Comparison of ENCODE assay signal across 1 cellular context in the genomic region with DNA sequence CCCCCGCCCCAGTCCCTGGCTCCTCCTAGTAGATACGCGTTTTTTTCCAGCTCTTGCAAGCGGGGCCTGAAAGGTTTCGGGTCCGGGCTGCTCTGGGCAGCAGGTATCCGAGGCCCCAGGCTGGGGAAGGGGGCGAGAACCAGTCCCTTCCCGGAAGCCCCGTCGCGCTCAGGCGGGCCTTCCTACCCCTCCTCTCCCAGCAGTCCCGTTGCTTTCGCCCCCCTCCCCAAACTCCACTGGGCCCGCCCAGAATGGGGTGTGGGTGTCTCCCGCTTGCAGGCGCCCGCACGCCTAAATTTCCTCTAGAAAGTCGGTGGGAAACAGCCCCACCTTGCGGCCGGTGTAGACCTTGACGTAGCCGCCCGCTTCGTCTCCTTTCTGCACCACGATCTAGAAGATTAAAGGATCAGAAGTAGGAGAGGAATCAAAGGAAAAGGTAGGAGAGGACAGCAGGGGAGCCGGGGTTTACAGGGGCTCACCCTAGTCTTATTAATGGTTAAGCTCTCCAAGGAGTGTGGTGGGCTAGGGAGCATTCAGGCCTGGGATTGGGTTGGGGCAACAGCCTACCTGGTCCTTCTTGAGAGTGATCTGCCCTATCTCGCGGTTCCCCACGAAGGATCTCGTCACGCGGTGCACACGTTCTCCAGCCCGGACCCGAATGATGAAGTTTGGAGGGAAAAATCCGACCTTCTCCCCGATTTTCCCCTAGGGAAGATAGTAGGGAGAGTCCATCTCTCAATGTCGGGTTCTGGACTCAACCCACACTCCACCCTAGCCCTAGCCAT.
TF ChIP-seq lines count a peak whose summit lies in the region.

No MANE protein-coding gene starts in this region.

TF ChIP-seq in HEK293, 187 proteins besides CTCF, POLR2A, EP300 and RAD21 (continued from another document and continues in another):
- TF ChIP-seq, protein P1, sequence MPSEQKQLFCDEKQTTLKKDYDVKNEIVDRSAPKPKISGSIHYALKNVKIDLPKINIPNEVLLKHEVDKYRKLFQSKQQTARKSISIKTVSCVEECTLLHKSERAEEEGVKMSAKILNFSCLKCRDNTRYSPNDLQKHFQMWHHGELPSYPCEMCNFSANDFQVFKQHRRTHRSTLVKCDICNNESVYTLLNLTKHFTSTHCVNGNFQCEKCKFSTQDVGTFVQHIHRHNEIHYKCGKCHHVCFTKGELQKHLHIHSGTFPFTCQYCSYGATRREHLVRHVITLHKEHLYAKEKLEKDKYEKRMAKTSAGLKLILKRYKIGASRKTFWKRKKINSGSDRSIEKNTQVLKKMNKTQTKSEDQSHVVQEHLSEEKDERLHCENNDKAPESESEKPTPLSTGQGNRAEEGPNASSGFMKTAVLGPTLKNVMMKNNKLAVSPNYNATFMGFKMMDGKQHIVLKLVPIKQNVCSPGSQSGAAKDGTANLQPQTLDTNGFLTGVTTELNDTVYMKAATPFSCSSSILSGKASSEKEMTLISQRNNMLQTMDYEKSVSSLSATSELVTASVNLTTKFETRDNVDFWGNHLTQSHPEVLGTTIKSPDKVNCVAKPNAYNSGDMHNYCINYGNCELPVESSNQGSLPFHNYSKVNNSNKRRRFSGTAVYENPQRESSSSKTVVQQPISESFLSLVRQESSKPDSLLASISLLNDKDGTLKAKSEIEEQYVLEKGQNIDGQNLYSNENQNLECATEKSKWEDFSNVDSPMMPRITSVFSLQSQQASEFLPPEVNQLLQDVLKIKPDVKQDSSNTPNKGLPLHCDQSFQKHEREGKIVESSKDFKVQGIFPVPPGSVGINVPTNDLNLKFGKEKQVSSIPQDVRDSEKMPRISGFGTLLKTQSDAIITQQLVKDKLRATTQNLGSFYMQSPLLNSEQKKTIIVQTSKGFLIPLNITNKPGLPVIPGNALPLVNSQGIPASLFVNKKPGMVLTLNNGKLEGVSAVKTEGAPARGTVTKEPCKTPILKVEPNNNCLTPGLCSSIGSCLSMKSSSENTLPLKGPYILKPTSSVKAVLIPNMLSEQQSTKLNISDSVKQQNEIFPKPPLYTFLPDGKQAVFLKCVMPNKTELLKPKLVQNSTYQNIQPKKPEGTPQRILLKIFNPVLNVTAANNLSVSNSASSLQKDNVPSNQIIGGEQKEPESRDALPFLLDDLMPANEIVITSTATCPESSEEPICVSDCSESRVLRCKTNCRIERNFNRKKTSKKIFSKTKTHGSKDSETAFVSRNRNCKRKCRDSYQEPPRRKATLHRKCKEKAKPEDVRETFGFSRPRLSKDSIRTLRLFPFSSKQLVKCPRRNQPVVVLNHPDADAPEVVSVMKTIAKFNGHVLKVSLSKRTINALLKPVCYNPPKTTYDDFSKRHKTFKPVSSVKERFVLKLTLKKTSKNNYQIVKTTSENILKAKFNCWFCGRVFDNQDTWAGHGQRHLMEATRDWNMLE (tag by site-specific recombination; conservative IDR thresholded peaks at IDR 0.05; ENCODE audit: low read depth) = no peak
- TF ChIP-seq, protein P2, sequence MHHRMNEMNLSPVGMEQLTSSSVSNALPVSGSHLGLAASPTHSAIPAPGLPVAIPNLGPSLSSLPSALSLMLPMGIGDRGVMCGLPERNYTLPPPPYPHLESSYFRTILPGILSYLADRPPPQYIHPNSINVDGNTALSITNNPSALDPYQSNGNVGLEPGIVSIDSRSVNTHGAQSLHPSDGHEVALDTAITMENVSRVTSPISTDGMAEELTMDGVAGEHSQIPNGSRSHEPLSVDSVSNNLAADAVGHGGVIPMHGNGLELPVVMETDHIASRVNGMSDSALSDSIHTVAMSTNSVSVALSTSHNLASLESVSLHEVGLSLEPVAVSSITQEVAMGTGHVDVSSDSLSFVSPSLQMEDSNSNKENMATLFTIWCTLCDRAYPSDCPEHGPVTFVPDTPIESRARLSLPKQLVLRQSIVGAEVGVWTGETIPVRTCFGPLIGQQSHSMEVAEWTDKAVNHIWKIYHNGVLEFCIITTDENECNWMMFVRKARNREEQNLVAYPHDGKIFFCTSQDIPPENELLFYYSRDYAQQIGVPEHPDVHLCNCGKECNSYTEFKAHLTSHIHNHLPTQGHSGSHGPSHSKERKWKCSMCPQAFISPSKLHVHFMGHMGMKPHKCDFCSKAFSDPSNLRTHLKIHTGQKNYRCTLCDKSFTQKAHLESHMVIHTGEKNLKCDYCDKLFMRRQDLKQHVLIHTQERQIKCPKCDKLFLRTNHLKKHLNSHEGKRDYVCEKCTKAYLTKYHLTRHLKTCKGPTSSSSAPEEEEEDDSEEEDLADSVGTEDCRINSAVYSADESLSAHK (tag by site-specific recombination; IDR thresholded peaks at IDR 0.05) = no peak
- TF ChIP-seq ZNF133 (tag by site-specific recombination; IDR thresholded peaks at IDR 0.05) (no peak), ZNF514 (tag by site-specific recombination; IDR thresholded peaks at IDR 0.05) (no peak), ZNF341 (tag by site-specific recombination; IDR thresholded peaks at IDR 0.05; ENCODE audit: low read depth) (0 out of 2 replicates have a peak, but pooled peaks have one; percentile 59), ZNF610 (tag by site-specific recombination; IDR thresholded peaks at IDR 0.05; ENCODE audit: borderline replicate concordance) (no peak), ZNF843 (tag by site-specific recombination; IDR thresholded peaks at IDR 0.05) (no peak), KLF16 (tag by site-specific recombination; IDR thresholded peaks at IDR 0.05) (0 out of 2 replicates have a peak, but pooled peaks have one; percentile 50), ZNF292 (tag by site-specific recombination; IDR thresholded peaks at IDR 0.05; ENCODE audit: borderline replicate concordance, low read depth) (no peak), ZNF239 (tag by site-specific recombination; IDR thresholded peaks at IDR 0.05) (no peak), BCL11A (tag by site-specific recombination; IDR thresholded peaks at IDR 0.05; ENCODE audit: low read depth) (no peak), ZNF76 (tag by site-specific recombination; IDR thresholded peaks at IDR 0.05; ENCODE audit: borderline replicate concordance, low read depth) (no peak; the same call in 1 of the 2 replicates), ZNF302 (tag by site-specific recombination; IDR thresholded peaks at IDR 0.05; ENCODE audit: low read depth) (no peak), ZNF426 (tag by site-specific recombination; IDR thresholded peaks at IDR 0.05) (no peak), ZNF132 (tag by site-specific recombination; IDR thresholded peaks at IDR 0.05; ENCODE audit: borderline replicate concordance) (no peak), ZBTB17 (tag by site-specific recombination; IDR thresholded peaks at IDR 0.05) (peak; percentile 64), ZNF560 (tag by site-specific recombination; IDR thresholded peaks at IDR 0.05; ENCODE audit: borderline replicate concordance) (no peak), ZNF530 (tag by site-specific recombination; IDR thresholded peaks at IDR 0.05; ENCODE audit: low read depth) (no peak), ZSCAN30 (tag by site-specific recombination; IDR thresholded peaks at IDR 0.05) (peak; percentile 89), ZNF24 (tag by site-specific recombination; IDR thresholded peaks at IDR 0.05) (no peak), ZNF394 (tag by site-specific recombination; IDR thresholded peaks at IDR 0.05; ENCODE audit: borderline replicate concordance) (0 out of 2 replicates have a peak, but pooled peaks have one; percentile 23)
- TF ChIP-seq, protein P3, sequence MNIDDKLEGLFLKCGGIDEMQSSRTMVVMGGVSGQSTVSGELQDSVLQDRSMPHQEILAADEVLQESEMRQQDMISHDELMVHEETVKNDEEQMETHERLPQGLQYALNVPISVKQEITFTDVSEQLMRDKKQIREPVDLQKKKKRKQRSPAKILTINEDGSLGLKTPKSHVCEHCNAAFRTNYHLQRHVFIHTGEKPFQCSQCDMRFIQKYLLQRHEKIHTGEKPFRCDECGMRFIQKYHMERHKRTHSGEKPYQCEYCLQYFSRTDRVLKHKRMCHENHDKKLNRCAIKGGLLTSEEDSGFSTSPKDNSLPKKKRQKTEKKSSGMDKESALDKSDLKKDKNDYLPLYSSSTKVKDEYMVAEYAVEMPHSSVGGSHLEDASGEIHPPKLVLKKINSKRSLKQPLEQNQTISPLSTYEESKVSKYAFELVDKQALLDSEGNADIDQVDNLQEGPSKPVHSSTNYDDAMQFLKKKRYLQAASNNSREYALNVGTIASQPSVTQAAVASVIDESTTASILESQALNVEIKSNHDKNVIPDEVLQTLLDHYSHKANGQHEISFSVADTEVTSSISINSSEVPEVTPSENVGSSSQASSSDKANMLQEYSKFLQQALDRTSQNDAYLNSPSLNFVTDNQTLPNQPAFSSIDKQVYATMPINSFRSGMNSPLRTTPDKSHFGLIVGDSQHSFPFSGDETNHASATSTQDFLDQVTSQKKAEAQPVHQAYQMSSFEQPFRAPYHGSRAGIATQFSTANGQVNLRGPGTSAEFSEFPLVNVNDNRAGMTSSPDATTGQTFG (tag by site-specific recombination; IDR thresholded peaks at IDR 0.05; ENCODE audit: borderline replicate concordance) = no peak
- TF ChIP-seq, protein P4, sequence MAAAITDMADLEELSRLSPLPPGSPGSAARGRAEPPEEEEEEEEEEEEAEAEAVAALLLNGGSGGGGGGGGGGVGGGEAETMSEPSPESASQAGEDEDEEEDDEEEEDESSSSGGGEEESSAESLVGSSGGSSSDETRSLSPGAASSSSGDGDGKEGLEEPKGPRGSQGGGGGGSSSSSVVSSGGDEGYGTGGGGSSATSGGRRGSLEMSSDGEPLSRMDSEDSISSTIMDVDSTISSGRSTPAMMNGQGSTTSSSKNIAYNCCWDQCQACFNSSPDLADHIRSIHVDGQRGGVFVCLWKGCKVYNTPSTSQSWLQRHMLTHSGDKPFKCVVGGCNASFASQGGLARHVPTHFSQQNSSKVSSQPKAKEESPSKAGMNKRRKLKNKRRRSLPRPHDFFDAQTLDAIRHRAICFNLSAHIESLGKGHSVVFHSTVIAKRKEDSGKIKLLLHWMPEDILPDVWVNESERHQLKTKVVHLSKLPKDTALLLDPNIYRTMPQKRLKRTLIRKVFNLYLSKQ (tag by site-specific recombination; IDR thresholded peaks at IDR 0.05; ENCODE audit: borderline replicate concordance) = no peak
- TF ChIP-seq, protein P5, sequence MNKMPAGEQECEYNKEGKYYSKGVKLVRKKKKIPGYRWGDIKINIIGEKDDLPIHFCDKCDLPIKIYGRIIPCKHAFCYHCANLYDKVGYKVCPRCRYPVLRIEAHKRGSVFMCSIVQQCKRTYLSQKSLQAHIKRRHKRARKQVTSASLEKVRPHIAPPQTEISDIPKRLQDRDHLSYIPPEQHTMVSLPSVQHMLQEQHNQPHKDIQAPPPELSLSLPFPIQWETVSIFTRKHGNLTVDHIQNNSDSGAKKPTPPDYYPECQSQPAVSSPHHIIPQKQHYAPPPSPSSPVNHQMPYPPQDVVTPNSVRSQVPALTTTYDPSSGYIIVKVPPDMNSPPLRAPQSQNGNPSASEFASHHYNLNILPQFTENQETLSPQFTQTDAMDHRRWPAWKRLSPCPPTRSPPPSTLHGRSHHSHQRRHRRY (tag by site-specific recombination; IDR thresholded peaks at IDR 0.05) = no peak
- TF ChIP-seq, protein P6, sequence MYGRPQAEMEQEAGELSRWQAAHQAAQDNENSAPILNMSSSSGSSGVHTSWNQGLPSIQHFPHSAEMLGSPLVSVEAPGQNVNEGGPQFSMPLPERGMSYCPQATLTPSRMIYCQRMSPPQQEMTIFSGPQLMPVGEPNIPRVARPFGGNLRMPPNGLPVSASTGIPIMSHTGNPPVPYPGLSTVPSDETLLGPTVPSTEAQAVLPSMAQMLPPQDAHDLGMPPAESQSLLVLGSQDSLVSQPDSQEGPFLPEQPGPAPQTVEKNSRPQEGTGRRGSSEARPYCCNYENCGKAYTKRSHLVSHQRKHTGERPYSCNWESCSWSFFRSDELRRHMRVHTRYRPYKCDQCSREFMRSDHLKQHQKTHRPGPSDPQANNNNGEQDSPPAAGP (tag by site-specific recombination; IDR thresholded peaks at IDR 0.05) = no peak
- TF ChIP-seq, protein P7, sequence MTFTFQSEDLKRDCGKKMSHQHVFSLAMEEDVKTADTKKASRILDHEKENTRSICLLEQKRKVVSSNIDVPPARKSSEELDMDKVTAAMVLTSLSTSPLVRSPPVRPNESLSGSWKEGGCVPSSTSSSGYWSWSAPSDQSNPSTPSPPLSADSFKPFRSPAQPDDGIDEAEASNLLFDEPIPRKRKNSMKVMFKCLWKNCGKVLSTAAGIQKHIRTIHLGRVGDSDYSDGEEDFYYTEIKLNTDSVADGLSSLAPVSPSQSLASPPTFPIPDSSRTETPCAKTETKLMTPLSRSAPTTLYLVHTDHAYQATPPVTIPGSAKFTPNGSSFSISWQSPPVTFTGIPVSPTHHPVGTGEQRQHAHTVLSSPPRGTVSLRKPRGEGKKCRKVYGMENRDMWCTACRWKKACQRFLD (tag by site-specific recombination; IDR thresholded peaks at IDR 0.05) = no peak
- TF ChIP-seq, protein P8, sequence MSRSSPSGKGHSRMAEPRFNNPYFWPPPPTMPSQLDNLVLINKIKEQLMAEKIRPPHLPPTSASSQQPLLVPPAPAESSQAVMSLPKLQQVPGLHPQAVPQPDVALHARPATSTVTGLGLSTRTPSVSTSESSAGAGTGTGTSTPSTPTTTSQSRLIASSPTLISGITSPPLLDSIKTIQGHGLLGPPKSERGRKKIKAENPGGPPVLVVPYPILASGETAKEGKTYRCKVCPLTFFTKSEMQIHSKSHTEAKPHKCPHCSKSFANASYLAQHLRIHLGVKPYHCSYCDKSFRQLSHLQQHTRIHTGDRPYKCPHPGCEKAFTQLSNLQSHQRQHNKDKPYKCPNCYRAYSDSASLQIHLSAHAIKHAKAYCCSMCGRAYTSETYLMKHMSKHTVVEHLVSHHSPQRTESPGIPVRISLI (tag by site-specific recombination; IDR thresholded peaks at IDR 0.05) = no peak; the same call in 1 of the 2 replicates
- TF ChIP-seq, protein P9, sequence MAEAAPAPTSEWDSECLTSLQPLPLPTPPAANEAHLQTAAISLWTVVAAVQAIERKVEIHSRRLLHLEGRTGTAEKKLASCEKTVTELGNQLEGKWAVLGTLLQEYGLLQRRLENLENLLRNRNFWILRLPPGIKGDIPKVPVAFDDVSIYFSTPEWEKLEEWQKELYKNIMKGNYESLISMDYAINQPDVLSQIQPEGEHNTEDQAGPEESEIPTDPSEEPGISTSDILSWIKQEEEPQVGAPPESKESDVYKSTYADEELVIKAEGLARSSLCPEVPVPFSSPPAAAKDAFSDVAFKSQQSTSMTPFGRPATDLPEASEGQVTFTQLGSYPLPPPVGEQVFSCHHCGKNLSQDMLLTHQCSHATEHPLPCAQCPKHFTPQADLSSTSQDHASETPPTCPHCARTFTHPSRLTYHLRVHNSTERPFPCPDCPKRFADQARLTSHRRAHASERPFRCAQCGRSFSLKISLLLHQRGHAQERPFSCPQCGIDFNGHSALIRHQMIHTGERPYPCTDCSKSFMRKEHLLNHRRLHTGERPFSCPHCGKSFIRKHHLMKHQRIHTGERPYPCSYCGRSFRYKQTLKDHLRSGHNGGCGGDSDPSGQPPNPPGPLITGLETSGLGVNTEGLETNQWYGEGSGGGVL (tag by site-specific recombination; IDR thresholded peaks at IDR 0.05) = peak; percentile 70
- TF ChIP-seq, protein P10, sequence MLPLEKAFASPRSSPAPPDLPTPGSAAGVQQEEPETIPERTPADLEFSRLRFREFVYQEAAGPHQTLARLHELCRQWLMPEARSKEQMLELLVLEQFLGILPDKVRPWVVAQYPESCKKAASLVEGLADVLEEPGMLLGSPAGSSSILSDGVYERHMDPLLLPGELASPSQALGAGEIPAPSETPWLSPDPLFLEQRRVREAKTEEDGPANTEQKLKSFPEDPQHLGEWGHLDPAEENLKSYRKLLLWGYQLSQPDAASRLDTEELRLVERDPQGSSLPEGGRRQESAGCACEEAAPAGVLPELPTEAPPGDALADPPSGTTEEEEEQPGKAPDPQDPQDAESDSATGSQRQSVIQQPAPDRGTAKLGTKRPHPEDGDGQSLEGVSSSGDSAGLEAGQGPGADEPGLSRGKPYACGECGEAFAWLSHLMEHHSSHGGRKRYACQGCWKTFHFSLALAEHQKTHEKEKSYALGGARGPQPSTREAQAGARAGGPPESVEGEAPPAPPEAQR (tag by site-specific recombination; IDR thresholded peaks at IDR 0.05) = no peak
